Comparison of ENCODE assay signal across 19 cellular contexts in the genomic region with DNA sequence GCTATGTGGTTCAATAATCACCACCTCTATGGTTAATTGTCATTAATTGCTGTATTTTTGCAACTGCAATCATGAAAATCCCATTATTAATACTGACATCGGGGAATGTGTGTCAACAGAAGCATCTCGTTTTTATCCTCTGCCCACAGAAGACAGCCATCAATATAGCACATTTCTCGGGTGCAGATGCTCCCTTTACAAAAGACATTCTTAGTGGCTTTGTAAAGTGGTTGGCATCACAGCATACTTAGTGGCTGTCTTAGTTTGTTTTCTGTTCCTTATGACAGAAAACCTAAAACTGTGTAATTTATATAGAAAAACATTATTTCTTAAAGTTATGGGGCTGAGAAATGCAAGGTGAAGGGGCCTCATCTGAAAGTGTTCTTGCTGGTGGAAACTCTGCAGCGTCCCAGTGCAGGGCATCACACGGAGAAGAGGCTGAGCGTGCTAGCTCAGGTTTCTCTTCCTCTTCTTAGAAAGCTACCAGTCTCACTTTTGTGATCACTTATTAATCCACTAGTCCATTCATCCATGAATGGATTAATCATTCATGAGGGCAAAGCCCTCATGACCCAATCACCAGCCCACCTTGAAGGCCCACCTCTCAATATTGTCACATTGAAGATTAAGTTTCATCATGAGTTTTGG.
DNase-seq lines count a peak whose midpoint lies in the region; ATAC-seq and TF ChIP-seq lines count a peak whose summit lies in the region.
"Had no signal": no experiment of that assay in that cellular context is flagged by ENCODE, and none has a peak within 500 bp of the region (broad histone marks: within the 10 kb centered on the region; RNA-seq: fewer than 3 reads in every experiment).

No MANE protein-coding gene starts in this region.

- in situ Hi-C loops in Caki2 (cut with HindIII; ENCODE audit: low pct_unique_long_range_greater_than_20kb, low sequenced_read_pairs): no loop called here

- TF ChIP-seq CTCF in endothelial cell (IDR thresholded peaks at IDR 0.05; ENCODE audit: unreplicated experiment): no peak

- peaks cover 3% of the 10 kb centered on the region for H3K27me3 Mint-ChIP-seq in endothelial cell (ENCODE audit: unreplicated experiment)
- H3K27me3 Mint-ChIP-seq: activated CD4-positive, alpha-beta memory T cell treated with anti-CD3 and anti-CD28 coated beads, Interleukin-2, amount 10 ng/mL, durations not matched to agents 7 days and 5 days; activated naive CD8-positive, alpha-beta T cell treated with anti-CD3 and anti-CD28 coated beads, Interleukin-2, amount 10 ng/mL, durations not matched to agents 7 days and 5 days; stimulated activated naive CD8-positive, alpha-beta T cell treated with anti-CD3 and anti-CD28 coated beads, Interleukin-15, amount 100 ng/mL, for 72 hours had no signal

- H3K4me1 Mint-ChIP-seq in endothelial cell (ENCODE audit: unreplicated experiment): no peaks in the 10 kb centered on the region
- H3K4me1 Mint-ChIP-seq: activated CD4-positive, alpha-beta memory T cell treated with anti-CD3 and anti-CD28 coated beads, Interleukin-2, amount 10 ng/mL, durations not matched to agents 7 days and 5 days; activated naive CD8-positive, alpha-beta T cell treated with anti-CD3 and anti-CD28 coated beads, Interleukin-2, amount 10 ng/mL, durations not matched to agents 7 days and 5 days; stimulated activated naive CD8-positive, alpha-beta T cell treated with anti-CD3 and anti-CD28 coated beads, Interleukin-15, amount 100 ng/mL, for 72 hours had no signal

- DNase-seq in Caki2 (ENCODE audit: low read depth) (peak; percentile 21), DMS 273 treated with DMSO at 0.1 percent for 48 hours (lab: John Stamatoyannopoulos, UW) (no peak), islet precursor cell (no peak), endothelial cell (ENCODE audit: low spot score) (no peak)
- DNase-seq: activated CD4-positive, alpha-beta memory T cell treated with anti-CD3 and anti-CD28 coated beads, Interleukin-2, amount 10 ng/mL, durations not matched to agents 7 days and 5 days; activated naive CD8-positive, alpha-beta T cell treated with anti-CD3 and anti-CD28 coated beads, Interleukin-2, amount 10 ng/mL, durations not matched to agents 7 days and 5 days; brain microvascular endothelial cell; NCI-H2029; NCI-H510A; occipital lobe; right lobe of liver; SHP77; stimulated activated naive CD8-positive, alpha-beta T cell treated with anti-CD3 and anti-CD28 coated beads, Interleukin-15, amount 100 ng/mL, for 72 hours; upper lobe of left lung had no signal

- H3K36me3 Mint-ChIP-seq in endothelial cell (ENCODE audit: low read depth, unreplicated experiment): no peaks in the 10 kb centered on the region
- H3K36me3 Mint-ChIP-seq: activated naive CD8-positive, alpha-beta T cell treated with anti-CD3 and anti-CD28 coated beads, Interleukin-2, amount 10 ng/mL, durations not matched to agents 7 days and 5 days had no signal

- H3K4me3 Mint-ChIP-seq in endothelial cell (ENCODE audit: unreplicated experiment): no peak overlapping the region
- H3K4me3 Mint-ChIP-seq: activated CD4-positive, alpha-beta memory T cell treated with anti-CD3 and anti-CD28 coated beads, Interleukin-2, amount 10 ng/mL, durations not matched to agents 7 days and 5 days; activated naive CD8-positive, alpha-beta T cell treated with anti-CD3 and anti-CD28 coated beads, Interleukin-2, amount 10 ng/mL, durations not matched to agents 7 days and 5 days; stimulated activated naive CD8-positive, alpha-beta T cell treated with anti-CD3 and anti-CD28 coated beads, Interleukin-15, amount 100 ng/mL, for 72 hours had no signal

- no peaks in the 10 kb centered on the region for H3K9me3 Mint-ChIP-seq in endothelial cell (ENCODE audit: unreplicated experiment)

- ATAC-seq in GM19324 (IDR thresholded peaks at IDR 0.05; ENCODE audit: low FRiP score, unreplicated experiment): peak; percentile 66
- ATAC-seq in HG02885 (IDR thresholded peaks at IDR 0.05; ENCODE audit: poor library complexity, unreplicated experiment): peak; percentile 65
- peak; percentile 79 for ATAC-seq in HG03460 (IDR thresholded peaks at IDR 0.05; ENCODE audit: unreplicated experiment)
- no peak for ATAC-seq in HG03521 (IDR thresholded peaks at IDR 0.05; ENCODE audit: unreplicated experiment)
- ATAC-seq: K562; right lobe of liver; stimulated activated naive CD8-positive, alpha-beta T cell treated with anti-CD3 and anti-CD28 coated beads, Interleukin-15, amount 100 ng/mL, for 72 hours had no signal

- H3K27ac Mint-ChIP-seq in endothelial cell (ENCODE audit: unreplicated experiment): no peak overlapping the region
- H3K27ac Mint-ChIP-seq: activated CD4-positive, alpha-beta memory T cell treated with anti-CD3 and anti-CD28 coated beads, Interleukin-2, amount 10 ng/mL, durations not matched to agents 7 days and 5 days; activated naive CD8-positive, alpha-beta T cell treated with anti-CD3 and anti-CD28 coated beads, Interleukin-2, amount 10 ng/mL, durations not matched to agents 7 days and 5 days; stimulated activated naive CD8-positive, alpha-beta T cell treated with anti-CD3 and anti-CD28 coated beads, Interleukin-15, amount 100 ng/mL, for 72 hours had no signal
